ENCODE assay signal across 12 cellular contexts in the genomic region with DNA sequence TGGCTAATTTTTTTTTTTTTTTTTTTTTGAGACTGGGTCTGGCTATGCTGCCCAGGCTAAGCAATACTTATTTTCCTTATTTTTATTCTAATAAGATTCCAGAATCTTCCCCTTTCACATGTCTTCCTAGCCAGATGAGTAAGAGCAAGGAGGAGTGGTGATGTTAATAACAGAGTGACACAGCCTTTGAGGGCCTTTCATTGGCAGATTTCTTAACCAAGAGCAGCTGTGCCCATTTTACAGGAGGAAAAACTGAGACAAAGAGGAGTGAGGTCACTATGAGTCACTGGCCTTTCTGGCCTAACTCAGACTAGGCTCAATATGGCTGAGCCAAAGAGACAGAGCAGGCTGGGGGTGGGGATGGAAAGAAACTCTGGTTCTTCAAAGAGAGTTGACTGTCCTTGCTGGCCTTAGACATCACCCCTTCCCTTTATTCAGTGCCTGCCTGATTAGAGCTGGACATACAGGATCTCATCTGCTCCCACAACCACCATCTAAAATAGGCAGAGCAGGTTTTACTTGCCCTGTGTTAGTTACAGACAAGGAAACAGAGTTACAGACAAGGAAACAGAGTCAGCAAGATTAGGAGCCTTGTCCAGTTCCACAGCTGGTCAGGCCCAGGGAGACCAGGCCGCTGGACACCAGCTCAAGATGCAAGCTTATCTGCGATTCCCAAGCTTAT. TPM values are rescaled to one million over a fixed set of nuclear protein-coding genes. Genes with fewer than 3 reads are reported as not detected.
DNase-seq lines count a peak whose midpoint lies in the region; ATAC-seq, FAIRE-seq and TF ChIP-seq lines count a peak whose summit lies in the region.
"Had no signal": no experiment of that assay in that cellular context is flagged by ENCODE, and none has a peak within 500 bp of the region (broad histone marks: within the 10 kb centered on the region; RNA-seq: fewer than 3 reads in every experiment).

No MANE protein-coding gene starts in this region.

- no TSS peak for BruUV-seq in HepG2 (replicated peaks; lab: Mats Ljungman, UMichigan)

- peaks cover 3% of the 10 kb centered on the region for H3K27me3 Mint-ChIP-seq in activated CD8-positive, alpha-beta T cell treated with anti-CD3 and anti-CD28 coated beads, Interleukin-2, amount 10 ng/mL, durations not matched to agents 7 days and 5 days (ENCODE audit: low read depth)
- no peaks in the 10 kb centered on the region for H3K27me3 Mint-ChIP-seq in progenitor cell of endocrine pancreas

- H3K4me2 ChIP-seq in A549: no peak overlapping the region
- no peak overlapping the region for H3K4me2 ChIP-seq in HepG2 (ENCODE audit: low read depth, low read length)

- no peak overlapping the region for H3K4me3 ChIP-seq in A549
- no peak overlapping the region for H3K4me3 ChIP-seq in HepG2 (replicated peaks in 1 of 3; ENCODE audit: insufficient read depth in 1 of 3, low read depth in 2 of 3, low read length in 3 of 3)

- CTCF ChIA-PET in A549 (lab: Yijun Ruan, JAX) (interaction anchor here (0.8 to 2.9 kb wide), 3 partner anchors 33 to 64 kb away, joined by 3 to 8 read pairs (median 4); no protein-coding TSS in a partner anchor), HepG2 (lab: Yijun Ruan, JAX; ENCODE audit: low intra/inter-chr PET ratio, low total read pairs) (no interaction called here)
- CTCF ChIA-PET in activated CD8-positive, alpha-beta T cell treated with anti-CD3 and anti-CD28 coated beads, Interleukin-2, amount 10 ng/mL, durations not matched to agents 7 days and 5 days (lab: Charles Lee): interaction anchor here (2.8 kb wide), 1 partner anchor 64 kb away, joined by 12 read pairs; no protein-coding TSS in a partner anchor

- POLR2A ChIA-PET in A549 (lab: Yijun Ruan, JAX) (interaction anchor here (1.8 to 13.2 kb wide), 2 partner anchors 49 to 50 kb away, joined by 9 to 130 read pairs; partner anchors contain the start of gene TOB1), HepG2 (lab: Yijun Ruan, JAX) (interaction anchor here (0.9 to 11.0 kb wide), 12 partner anchors 9 to 197 kb away, joined by 3 to 177 read pairs (median 12); partner anchors contain the start of genes LUC7L3 and TOB1)
- POLR2A ChIA-PET in activated CD8-positive, alpha-beta T cell treated with anti-CD3 and anti-CD28 coated beads, Interleukin-2, amount 10 ng/mL, durations not matched to agents 7 days and 5 days (lab: Charles Lee): interaction anchor here (0.6 to 10.9 kb wide), 2 partner anchors 50 to 56 kb away, joined by 3 to 109 read pairs; partner anchors contain the start of gene TOB1

- DNase-seq in A549 (ENCODE audit: low read depth in 1 of 2, low spot score in 1 of 2) (no peak), GM12891 (ENCODE audit: insufficient read length, low spot score) (no peak), HepG2 (ENCODE audit: low spot score) (no peak), NCI-H1417 treated with DMSO at 0.1 percent for 48 hours (lab: John Stamatoyannopoulos, UW) (no peak), frontal cortex (ENCODE audit: low spot score in 2 of 2) (no peak), progenitor cell of endocrine pancreas (ENCODE audit: low spot score, unreplicated experiment) (no peak)
- DNase-seq in activated CD8-positive, alpha-beta T cell treated with anti-CD3 and anti-CD28 coated beads, Interleukin-2, amount 10 ng/mL, durations not matched to agents 7 days and 5 days: no peak
- DNase-seq in stimulated activated CD8-positive, alpha-beta memory T cell treated with anti-CD3 and anti-CD28 coated beads, Interleukin-4, amount 100 ng/mL, for 48 hours: no peak
- DNase-seq: effector CD8-positive, alpha-beta T cell; HCEC 1CT; NCI-H1694 treated with DMSO at 0.1 percent for 48 hours had no signal

- H3K9me3 ChIP-seq in A549 (no peaks in the 10 kb centered on the region), HepG2 (ENCODE audit: low read length) (no peaks in the 10 kb centered on the region)

- no peak overlapping the region for H3K4me3 Mint-ChIP-seq in activated CD8-positive, alpha-beta T cell treated with anti-CD3 and anti-CD28 coated beads, Interleukin-2, amount 10 ng/mL, durations not matched to agents 7 days and 5 days
- no peak overlapping the region for H3K4me3 Mint-ChIP-seq in progenitor cell of endocrine pancreas (ENCODE audit: low read depth)

- no peaks in the 10 kb centered on the region for H3K9me3 Mint-ChIP-seq in activated CD8-positive, alpha-beta T cell treated with anti-CD3 and anti-CD28 coated beads, Interleukin-2, amount 10 ng/mL, durations not matched to agents 7 days and 5 days (ENCODE audit: insufficient read depth)
- H3K9me3 Mint-ChIP-seq in progenitor cell of endocrine pancreas (ENCODE audit: low read depth): no peaks in the 10 kb centered on the region

- H4K20me1 ChIP-seq in HepG2 (ENCODE audit: insufficient read depth, low read length): no peaks in the 10 kb centered on the region

- H3K79me2 ChIP-seq in HepG2 (ENCODE audit: insufficient read depth, low read length): no peaks in the 10 kb centered on the region

- intact Hi-C loops in HepG2 (cut with micrococcal nuclease; ENCODE audit: unreplicated experiment): no loop called here

- WGBS in A549 (ENCODE audit: missing lambda C conversion rate): 83% methylated on average over 2 of the region's 2 CpGs
- 96% methylated on average over 2 of the region's 2 CpGs for WGBS in HepG2 (ENCODE audit: low lambda C conversion rate)

- peaks cover 50% of the 10 kb centered on the region for H3K4me1 ChIP-seq in A549
- H3K4me1 ChIP-seq in HepG2 (ENCODE audit: insufficient read depth, low read length): peaks cover 85% of the 10 kb centered on the region

- in situ Hi-C loops in HepG2 (cut with HindIII; ENCODE audit: extremely low pct_ligation_motif_present, low pct_unique_long_range_greater_than_20kb): no loop called here

- H3K4me1 Mint-ChIP-seq in activated CD8-positive, alpha-beta T cell treated with anti-CD3 and anti-CD28 coated beads, Interleukin-2, amount 10 ng/mL, durations not matched to agents 7 days and 5 days (ENCODE audit: low read depth): peaks cover 72% of the 10 kb centered on the region
- H3K4me1 Mint-ChIP-seq in progenitor cell of endocrine pancreas (ENCODE audit: low read depth): peaks cover 28% of the 10 kb centered on the region

- H3K9ac ChIP-seq in HepG2 (ENCODE audit: insufficient read depth, low read depth, low read length): no peak overlapping the region

- H3K36me3 Mint-ChIP-seq in activated CD8-positive, alpha-beta T cell treated with anti-CD3 and anti-CD28 coated beads, Interleukin-2, amount 10 ng/mL, durations not matched to agents 7 days and 5 days (ENCODE audit: low read depth): peaks cover 1% of the 10 kb centered on the region
- no peaks in the 10 kb centered on the region for H3K36me3 Mint-ChIP-seq in progenitor cell of endocrine pancreas (ENCODE audit: insufficient read depth)

- no peak overlapping the region for H2AFZ ChIP-seq in HepG2 (ENCODE audit: low read length)

- TF ChIP-seq RAD21 in A549 (conservative IDR thresholded peaks at IDR 0.05 in 1 of 2, IDR thresholded peaks at IDR 0.05 in 1 of 2) (no peak), HepG2 (CRISPR knock-in tag; IDR thresholded peaks at IDR 0.05) (no peak)

- peak overlapping the region; percentile 17 for H3K27ac Mint-ChIP-seq in activated CD8-positive, alpha-beta T cell treated with anti-CD3 and anti-CD28 coated beads, Interleukin-2, amount 10 ng/mL, durations not matched to agents 7 days and 5 days
- H3K27ac Mint-ChIP-seq in progenitor cell of endocrine pancreas: no peak overlapping the region

- 0 out of 5 replicates have a peak, but pooled peaks cover 0 to 2% of the 10 kb centered on the region in 2 experiments for H3K27me3 ChIP-seq in HepG2 (ENCODE audit: control insufficient read depth in 1 of 2, insufficient read depth in 2 of 2, low read length in 2 of 2)

- TF ChIP-seq CTCF in A549 (IDR thresholded peaks at IDR 0.05) (no peak), HepG2 (CRISPR knock-in tag; IDR thresholded peaks at IDR 0.05) (no peak), progenitor cell of endocrine pancreas (IDR thresholded peaks at IDR 0.05; ENCODE audit: unreplicated experiment) (no peak)

- ATAC-seq in A549 (no peak), HepG2 (no peak)
- no peak for ATAC-seq in activated CD8-positive, alpha-beta T cell treated with anti-CD3 and anti-CD28 coated beads, Interleukin-2, amount 10 ng/mL, durations not matched to agents 7 days and 5 days

- no peak for FAIRE-seq in A549 (lab: Jason Lieb, UNC)
- FAIRE-seq in GM12891 (lab: Jason Lieb, UNC): peak; percentile 28
- peak; percentile 21 for FAIRE-seq in HepG2 (lab: Jason Lieb, UNC)
- FAIRE-seq in frontal cortex (lab: Jason Lieb, UNC): no peak

- H3K36me3 ChIP-seq in HepG2 (replicated peaks in 1 of 2; ENCODE audit: control insufficient read depth in 1 of 2, insufficient read depth in 2 of 2, low read length in 2 of 2): no peaks in the 10 kb centered on the region

- TF ChIP-seq EP300 in A549 (IDR thresholded peaks at IDR 0.05) (no peak), HepG2 (IDR thresholded peaks at IDR 0.05; ENCODE audit: low read depth in 2 of 2, low read length in 2 of 2) (no peak), HepG2 (CRISPR knock-in tag; IDR thresholded peaks at IDR 0.05; ENCODE audit: borderline replicate concordance) (no peak)

- peak overlapping the region; percentile 46 to 92; a peak in 5 of 6 replicates for H3K27ac ChIP-seq in A549
- H3K27ac ChIP-seq in HepG2 (ENCODE audit: extremely low read length, insufficient read depth, low read length): peak overlapping the region; percentile 77
- H3K27ac ChIP-seq: HL-60 had no signal

- TF ChIP-seq POLR2A in A549 (IDR thresholded peaks at IDR 0.05; ENCODE audit: low read length) (no peak), GM12891 (IDR thresholded peaks at IDR 0.05; ENCODE audit: low read depth, low read length) (no peak), HepG2 (IDR thresholded peaks at IDR 0.05; ENCODE audit: insufficient read depth in 1 of 2, low read depth in 2 of 2, low read length in 2 of 2) (no peak)

RNA-seq across cellular contexts. Expression of gene TOB1, which starts 50.0 kb away (rescaled TPM):
- polyA plus RNA-seq in A549 (2011; rRNA removed) (101 and 133 TPM in 2 replicates), A549 (2017; fragmentation: RNase III; extraction: RNeasy Plus Mini Kit Qiagen cat#74134 plus additional on column Dnase treatment) (77.9 to 111 TPM (median 103 TPM) in 3 replicates), HepG2 (2011; rRNA removed) (52.5 and 57.7 TPM in 2 replicates)
- polyA plus RNA-seq in A549 (2012; cell fraction: cytosol; rRNA removed): 39.6 and 55.5 TPM in 2 replicates
- 57.4 and 64.7 TPM in 2 replicates for polyA plus RNA-seq in A549 (2012; cell fraction: nucleus; rRNA removed)
- 172 and 195 TPM in 2 replicates for polyA minus RNA-seq in A549 (2011; rRNA and poly(A)+ RNA removed)
- 9.6 TPM for polyA plus RNA-seq in GM12891 (2012; ENCODE audit: low read depth, missing spikeins)
- total RNA-seq in activated CD8-positive, alpha-beta T cell treated with anti-CD3 and anti-CD28 coated beads, Interleukin-2, amount 10 ng/mL, durations not matched to agents 7 days and 5 days: 10 to 100 TPM; 44.5 to 47.6 TPM
- total RNA-seq in HepG2 (2016; rRNA removed; fragmentation: Illumina TruSeq; extraction: Trizol) (19.4 and 21.9 TPM in 2 replicates), frontal cortex (9.4 TPM), progenitor cell of endocrine pancreas (41.0 and 43.9 TPM in 2 replicates)
- 4.8 and 6.1 TPM in 2 replicates for total RNA-seq in HepG2 (2016; cell fraction: cytosol; rRNA removed; fragmentation: Illumina TruSeq; extraction: Trizol; ENCODE audit: low read depth)
- 15.4 and 18.3 TPM in 2 replicates for total RNA-seq in HepG2 (2016; cell fraction: insoluble cytoplasmic fraction; rRNA removed; fragmentation: Illumina TruSeq; extraction: Trizol)
- 17.3 and 20.5 TPM in 2 replicates for total RNA-seq in HepG2 (2016; cell fraction: membrane; rRNA removed; fragmentation: Illumina TruSeq; extraction: Trizol)
- 32.5 and 39.5 TPM in 2 replicates for total RNA-seq in HepG2 (2016; cell fraction: nucleus; rRNA removed; fragmentation: Illumina TruSeq; extraction: Trizol)
- 34.6 and 53.8 TPM in 2 replicates for polyA plus RNA-seq in HepG2 (2011; cell fraction: cytosol; rRNA removed)
- 22.7 and 27.8 TPM in 2 replicates for polyA plus RNA-seq in HepG2 (2011; cell fraction: nucleus; rRNA removed)
- polyA plus RNA-seq in HepG2 (2012): 77.1 and 86.3 TPM in 2 replicates
- polyA plus RNA-seq in HepG2 (2016; cell fraction: cytosol; fragmentation: Illumina TruSeq; extraction: Trizol; ENCODE audit: low read depth): 11.4 and 11.5 TPM in 2 replicates
- 38.0 and 41.3 TPM in 2 replicates for polyA plus RNA-seq in HepG2 (2016; cell fraction: insoluble cytoplasmic fraction; fragmentation: Illumina TruSeq; extraction: Trizol; ENCODE audit: low read depth)
- polyA plus RNA-seq in HepG2 (2016; cell fraction: membrane; fragmentation: Illumina TruSeq; extraction: Trizol; ENCODE audit: low read depth): 23.3 and 26.8 TPM in 2 replicates
- 96.0 and 102 TPM in 2 replicates for polyA plus RNA-seq in HepG2 (2016; cell fraction: nucleus; fragmentation: Illumina TruSeq; extraction: Trizol; ENCODE audit: insufficient read depth, low read depth)
- 82.9 and 106 TPM in 2 replicates for polyA minus RNA-seq in HepG2 (2011; rRNA and poly(A)+ RNA removed; ENCODE audit: low replicate concordance)
- 53.5 and 57.1 TPM in 2 replicates for polyA minus RNA-seq in HepG2 (2011; cell fraction: cytosol; rRNA and poly(A)+ RNA removed)
- polyA minus RNA-seq in HepG2 (2011; cell fraction: nucleus; rRNA and poly(A)+ RNA removed): 28.7 and 29.6 TPM in 2 replicates

Comparison
In these comparisons a context has a peak if more than half of its experiments do, and no peak if none do; other contexts are left out.
1. Of the 38 proteins assayed by ChIP-seq in both HepG2 and A549: peak only in HepG2: none; only in A549: none; in both: CHD4, HDAC2 and KDM1A; in neither: 34; mixed calls (peak in some experiments, not most) for 1.